In genomic region chr14:35348044-35348380, GRCh38 we compare ENCODE assay signal across 8 cellular contexts. TPM values are rescaled to one million over a fixed set of nuclear protein-coding genes. Genes with fewer than 3 reads are reported as not detected.
DNase-seq lines count a peak whose midpoint lies in the region; ATAC-seq, FAIRE-seq and TF ChIP-seq lines count a peak whose summit lies in the region.
"Not testable (repeated sequence)": the region's sequence is repeated elsewhere in the genome, so short reads cannot be mapped to it uniquely, and the experiment has no call there.

No MANE protein-coding gene starts in this region.

- peaks cover 16% of the 10 kb centered on the region for H3K4me1 ChIP-seq in A549
- peaks cover 16% of the 10 kb centered on the region for H3K4me1 ChIP-seq in Caco-2
- peaks cover 36% of the 10 kb centered on the region for H3K4me1 ChIP-seq in Panc1 (ENCODE audit: control insufficient read depth, insufficient read depth, low read length)
- H3K4me1 ChIP-seq in HepG2 (ENCODE audit: insufficient read depth, low read length): peaks cover 76% of the 10 kb centered on the region
- peaks cover 16 to 22% of the 10 kb centered on the region in 2 donors for H3K4me1 ChIP-seq in neuronal stem cell (ENCODE audit: control insufficient read depth in 2 of 2, insufficient read depth in 1 of 2, low read depth in 1 of 2, low read length in 2 of 2)

- in situ Hi-C loops in Panc1 (cut with HindIII; ENCODE audit: low pct_unique_long_range_greater_than_20kb, low sequenced_read_pairs); HepG2 (cut with HindIII; ENCODE audit: extremely low pct_ligation_motif_present, low pct_unique_long_range_greater_than_20kb): not testable (repeated sequence)

- not testable (repeated sequence) for H3K27me3 ChIP-seq in Caco-2 (replicated peaks; ENCODE audit: control insufficient read depth, insufficient read depth, low read length); Panc1 (ENCODE audit: control insufficient read depth, insufficient read depth, low read length); HepG2 (ENCODE audit: control insufficient read depth in 1 of 2, insufficient read depth in 2 of 2, low read length in 2 of 2); neuronal stem cell (ENCODE audit: control insufficient read depth in 3 of 3, insufficient read depth in 3 of 3, low read depth in 1 of 3, low read length in 3 of 3)

- not testable (repeated sequence) for H3K79me1 ChIP-seq in neuronal stem cell (ENCODE audit: low read depth, low read length)

- POLR2A ChIA-PET in A549 (lab: Yijun Ruan, JAX); Caco-2 (lab: Charles Lee); Panc1 (lab: Charles Lee): not testable (repeated sequence)
- POLR2A ChIA-PET in HepG2 (lab: Yijun Ruan, JAX): interaction anchor here (0.7 to 4.0 kb wide), 21 partner anchors 8 to 478 kb away, joined by 3 to 127 read pairs (median 6); partner anchors contain the start of genes BRMS1L, FAM177A1, NFKBIA and PPP2R3C

- not testable (repeated sequence) for TF ChIP-seq CTCF in A549 (IDR thresholded peaks at IDR 0.05); Caco-2 (IDR thresholded peaks at IDR 0.05; ENCODE audit: insufficient read depth in 1 of 2, low read depth in 1 of 2, low read length in 1 of 2, severe bottlenecking in 1 of 2, unreplicated experiment in 1 of 2); Panc1 (IDR thresholded peaks at IDR 0.05); brain (conservative IDR thresholded peaks at IDR 0.05); HepG2 (CRISPR knock-in tag; IDR thresholded peaks at IDR 0.05); nephron (IDR thresholded peaks at IDR 0.05; ENCODE audit: unreplicated experiment in 3 of 3); type B pancreatic cell (conservative IDR thresholded peaks at IDR 0.05)

- H3K36me3 ChIP-seq in Caco-2 (ENCODE audit: control insufficient read depth, insufficient read depth, low read length); Panc1 (ENCODE audit: control insufficient read depth, insufficient read depth, low read length); HepG2 (replicated peaks in 1 of 2; ENCODE audit: control insufficient read depth in 1 of 2, insufficient read depth in 2 of 2, low read length in 2 of 2); neuronal stem cell (replicated peaks in 1 of 2; ENCODE audit: control insufficient read depth in 2 of 2, insufficient read depth in 2 of 2, low read length in 2 of 2): not testable (repeated sequence)

- H3K79me2 ChIP-seq in HepG2 (ENCODE audit: insufficient read depth, low read length): not testable (repeated sequence)

- not testable (repeated sequence) for BruUV-seq in Caco-2 (replicated peaks; lab: Mats Ljungman, UMichigan); Panc1 (replicated peaks; lab: Mats Ljungman, UMichigan); HepG2 (replicated peaks; lab: Mats Ljungman, UMichigan)

- H2BK120ac ChIP-seq in neuronal stem cell (ENCODE audit: low read depth, low read length): not testable (repeated sequence)

- not testable (repeated sequence) for H3K4me2 ChIP-seq in A549; neuronal stem cell (ENCODE audit: insufficient read depth, low read length, poor library complexity, severe bottlenecking)
- peak overlapping the region; percentile 76 for H3K4me2 ChIP-seq in HepG2 (ENCODE audit: low read depth, low read length)

- H3K27ac ChIP-seq in A549 (peak overlapping the region in 1 of 2 experiments; percentile 54; a peak in 3 of 6 replicates), Panc1 (ENCODE audit: low read length) (peak overlapping the region; percentile 86), HepG2 (ENCODE audit: extremely low read length, insufficient read depth, low read length) (peak overlapping the region; percentile 72)
- not testable (repeated sequence) for H3K27ac ChIP-seq in neuronal stem cell (replicated peaks; ENCODE audit: low read length)

- CTCF ChIA-PET in A549 (lab: Yijun Ruan, JAX) (interaction anchor here (0.6 kb wide), 1 partner anchor 167 kb away, joined by 3 read pairs; no protein-coding TSS in a partner anchor), HepG2 (lab: Yijun Ruan, JAX; ENCODE audit: low intra/inter-chr PET ratio, low total read pairs) (interaction anchor here (1.4 kb wide), 1 partner anchor 37 kb away, joined by 4 read pairs; no protein-coding TSS in a partner anchor)
- CTCF ChIA-PET in Caco-2 (lab: Charles Lee); Panc1 (lab: Charles Lee): not testable (repeated sequence)

- H3K9ac ChIP-seq in HepG2 (ENCODE audit: insufficient read depth, low read depth, low read length): peak overlapping the region; percentile 43
- not testable (repeated sequence) for H3K9ac ChIP-seq in neuronal stem cell (ENCODE audit: low read depth, low read length, poor library complexity)

- not testable (repeated sequence) for H3K36me3 Mint-ChIP-seq in Caco-2 (ENCODE audit: insufficient read depth, unreplicated experiment); brain; nephron (ENCODE audit: low read depth); type B pancreatic cell

- peaks cover 34% of the 10 kb centered on the region for H3K4me1 Mint-ChIP-seq in Caco-2 (ENCODE audit: low read depth, unreplicated experiment)
- H3K4me1 Mint-ChIP-seq in brain: peaks cover 24% of the 10 kb centered on the region
- H3K4me1 Mint-ChIP-seq in nephron: peaks cover 25% of the 10 kb centered on the region
- H3K4me1 Mint-ChIP-seq in type B pancreatic cell (ENCODE audit: unreplicated experiment): peaks cover 25% of the 10 kb centered on the region

- H4K8ac ChIP-seq in neuronal stem cell (ENCODE audit: low read depth, low read length): not testable (repeated sequence)

- not testable (repeated sequence) for TF ChIP-seq POLR2A in A549 (IDR thresholded peaks at IDR 0.05; ENCODE audit: low read length); HepG2 (IDR thresholded peaks at IDR 0.05; ENCODE audit: insufficient read depth in 1 of 2, low read depth in 2 of 2, low read length in 2 of 2)

- not testable (repeated sequence) for H2AFZ ChIP-seq in HepG2 (ENCODE audit: low read length)
- peak overlapping the region; percentile 97 for H2AFZ ChIP-seq in neuronal stem cell (ENCODE audit: low read length)

- not testable (repeated sequence) for ATAC-seq in A549, Panc1, HepG2

- 72% methylated on average over 6 of the region's 6 CpGs for WGBS in A549 (ENCODE audit: missing lambda C conversion rate)
- WGBS in HepG2 (ENCODE audit: low lambda C conversion rate): 6% methylated on average over 6 of the region's 6 CpGs
- no CpG with 5 or more reads among the region's 6 CpGs for WGBS in neuronal stem cell (ENCODE audit: extremely low coverage in 2 of 2, insufficient read length in 2 of 2, insufficient replicate concordance in 1 of 2), 2 donors

- not testable (repeated sequence) for H2BK12ac ChIP-seq in neuronal stem cell (ENCODE audit: low read length)

- not testable (repeated sequence) for H4K91ac ChIP-seq in neuronal stem cell (ENCODE audit: low read depth, low read length, poor library complexity)

- not testable (repeated sequence) for TF ChIP-seq RAD21 in A549 (conservative IDR thresholded peaks at IDR 0.05 in 1 of 2, IDR thresholded peaks at IDR 0.05 in 1 of 2); HepG2 (CRISPR knock-in tag; IDR thresholded peaks at IDR 0.05)

- H2AK5ac ChIP-seq in neuronal stem cell (ENCODE audit: low read depth, low read length): not testable (repeated sequence)

- not testable (repeated sequence) for DNase-seq in A549 (ENCODE audit: low read depth in 1 of 2, low spot score in 1 of 2); Caco-2; Panc1 (ENCODE audit: low read depth, low spot score); HepG2 (ENCODE audit: low spot score); neuronal stem cell (ENCODE audit: low spot score); type B pancreatic cell (ENCODE audit: extremely low spot score, unreplicated experiment)

- not testable (repeated sequence) for TF ChIP-seq EP300 in A549 (IDR thresholded peaks at IDR 0.05); HepG2 (IDR thresholded peaks at IDR 0.05; ENCODE audit: low read depth in 2 of 2, low read length in 2 of 2); HepG2 (CRISPR knock-in tag; IDR thresholded peaks at IDR 0.05; ENCODE audit: borderline replicate concordance)

- H3K4me3 Mint-ChIP-seq in Caco-2 (ENCODE audit: unreplicated experiment) (peak overlapping the region; percentile 38), brain (peak overlapping the region in 1 of 5 experiments; percentile 39)
- not testable (repeated sequence) for H3K4me3 Mint-ChIP-seq in nephron, type B pancreatic cell

- H4K20me1 ChIP-seq in HepG2 (ENCODE audit: insufficient read depth, low read length): not testable (repeated sequence)

- not testable (repeated sequence) for H2BK15ac ChIP-seq in neuronal stem cell (ENCODE audit: low read length)

- not testable (repeated sequence) for H3K27me3 Mint-ChIP-seq in Caco-2 (ENCODE audit: insufficient read depth, unreplicated experiment); brain; nephron (ENCODE audit: low read depth); type B pancreatic cell

- not testable (repeated sequence) for H3K4me3 ChIP-seq in A549; Caco-2 (ENCODE audit: low read depth, low read length); Panc1 (ENCODE audit: low read depth in 2 of 2, low read length in 2 of 2); neuronal stem cell (ENCODE audit: low read length in 2 of 2)
- H3K4me3 ChIP-seq in HepG2 (replicated peaks in 1 of 3; ENCODE audit: insufficient read depth in 1 of 3, low read depth in 2 of 3, low read length in 3 of 3): peak overlapping the region in 2 of 3 experiments; percentile 52 to 69; a peak in 3 of 6 replicates

- not testable (repeated sequence) for H3K9me3 ChIP-seq in A549; Caco-2; Panc1 (ENCODE audit: control insufficient read depth, insufficient read depth, low read depth, low read length); HepG2 (ENCODE audit: low read length); neuronal stem cell (replicated peaks in 1 of 2; ENCODE audit: control insufficient read depth in 2 of 2, insufficient read depth in 1 of 2, low read depth in 1 of 2, low read length in 2 of 2)

- not testable (repeated sequence) for H3K23ac ChIP-seq in neuronal stem cell (ENCODE audit: low read depth, low read length, poor library complexity)

- not testable (repeated sequence) for H3K4ac ChIP-seq in neuronal stem cell (ENCODE audit: low read length)

- not testable (repeated sequence) for FAIRE-seq in A549 (lab: Jason Lieb, UNC); HepG2 (lab: Jason Lieb, UNC)

- H3K18ac ChIP-seq in neuronal stem cell (ENCODE audit: low read length): not testable (repeated sequence)

- intact Hi-C loops in Caco-2 (cut with micrococcal nuclease; ENCODE audit: unreplicated experiment): loop anchor here (1.0 kb wide), 1 partner anchor 15 kb away; no protein-coding TSS in a partner anchor
- intact Hi-C loops in Panc1 (cut with micrococcal nuclease; ENCODE audit: unreplicated experiment); HepG2 (cut with micrococcal nuclease; ENCODE audit: unreplicated experiment): not testable (repeated sequence)

- H3K27ac Mint-ChIP-seq in Caco-2 (ENCODE audit: unreplicated experiment): peak overlapping the region; percentile 78
- H3K27ac Mint-ChIP-seq in brain: peak overlapping the region in 4 of 5 experiments; percentile 30 to 95 (median 34)
- peak overlapping the region; percentile 23 to 63 (median 33) for H3K27ac Mint-ChIP-seq in nephron
- H3K27ac Mint-ChIP-seq in type B pancreatic cell: peak overlapping the region; percentile 84

- not testable (repeated sequence) for H3K9me3 Mint-ChIP-seq in Caco-2 (ENCODE audit: unreplicated experiment); brain; nephron; type B pancreatic cell

- not testable (repeated sequence) for H3K14ac ChIP-seq in neuronal stem cell (ENCODE audit: low read length)

- H2BK5ac ChIP-seq in neuronal stem cell (ENCODE audit: low read length): not testable (repeated sequence)

RNA-seq across cellular contexts. Expression of gene PSMA6, which starts 55.8 kb away (rescaled TPM):
- 321 and 369 TPM in 2 replicates for polyA plus RNA-seq in A549 (2011; rRNA removed)
- 195 and 206 TPM in 2 replicates for polyA plus RNA-seq in A549 (2012; cell fraction: cytosol; rRNA removed)
- polyA plus RNA-seq in A549 (2012; cell fraction: nucleus; rRNA removed): 92.2 and 156 TPM in 2 replicates
- 395 to 409 TPM (median 406 TPM) in 3 replicates for polyA plus RNA-seq in A549 (2017; fragmentation: RNase III; extraction: RNeasy Plus Mini Kit Qiagen cat#74134 plus additional on column Dnase treatment)
- polyA minus RNA-seq in A549 (2011; rRNA and poly(A)+ RNA removed): 86.4 and 111 TPM in 2 replicates
- 246 and 247 TPM in 2 replicates for total RNA-seq in Caco-2 (2022)
- total RNA-seq in Panc1 (2021; ENCODE audit: unreplicated experiment): 197 TPM
- polyA plus RNA-seq in Panc1 (2012; ENCODE audit: insufficient read length): 107 TPM
- polyA plus RNA-seq in brain (ENCODE audit: insufficient read depth, low read depth, low replicate concordance): 183 TPM
- total RNA-seq in HepG2 (2016; rRNA removed; fragmentation: Illumina TruSeq; extraction: Trizol): 1,109 and 1,579 TPM in 2 replicates
- total RNA-seq in HepG2 (2016; cell fraction: cytosol; rRNA removed; fragmentation: Illumina TruSeq; extraction: Trizol; ENCODE audit: low read depth): 1,013 and 1,135 TPM in 2 replicates
- total RNA-seq in HepG2 (2016; cell fraction: insoluble cytoplasmic fraction; rRNA removed; fragmentation: Illumina TruSeq; extraction: Trizol): 1,109 and 1,642 TPM in 2 replicates
- 682 and 685 TPM in 2 replicates for total RNA-seq in HepG2 (2016; cell fraction: membrane; rRNA removed; fragmentation: Illumina TruSeq; extraction: Trizol)
- total RNA-seq in HepG2 (2016; cell fraction: nucleus; rRNA removed; fragmentation: Illumina TruSeq; extraction: Trizol): 388 and 421 TPM in 2 replicates
- polyA plus RNA-seq in HepG2 (2011; rRNA removed): 399 and 525 TPM in 2 replicates
- 367 and 461 TPM in 2 replicates for polyA plus RNA-seq in HepG2 (2011; cell fraction: cytosol; rRNA removed)
- 108 and 120 TPM in 2 replicates for polyA plus RNA-seq in HepG2 (2011; cell fraction: nucleus; rRNA removed)
- 473 and 515 TPM in 2 replicates for polyA plus RNA-seq in HepG2 (2012)
- polyA plus RNA-seq in HepG2 (2016; cell fraction: cytosol; fragmentation: Illumina TruSeq; extraction: Trizol; ENCODE audit: low read depth): 709 and 762 TPM in 2 replicates
- polyA plus RNA-seq in HepG2 (2016; cell fraction: insoluble cytoplasmic fraction; fragmentation: Illumina TruSeq; extraction: Trizol; ENCODE audit: low read depth): 1,270 and 1,369 TPM in 2 replicates
- 468 and 473 TPM in 2 replicates for polyA plus RNA-seq in HepG2 (2016; cell fraction: membrane; fragmentation: Illumina TruSeq; extraction: Trizol; ENCODE audit: low read depth)
- 530 and 538 TPM in 2 replicates for polyA plus RNA-seq in HepG2 (2016; cell fraction: nucleus; fragmentation: Illumina TruSeq; extraction: Trizol; ENCODE audit: insufficient read depth, low read depth)
- 141 and 189 TPM in 2 replicates for polyA minus RNA-seq in HepG2 (2011; rRNA and poly(A)+ RNA removed; ENCODE audit: low replicate concordance)
- polyA minus RNA-seq in HepG2 (2011; cell fraction: cytosol; rRNA and poly(A)+ RNA removed): 181 and 205 TPM in 2 replicates
- 139 and 166 TPM in 2 replicates for polyA minus RNA-seq in HepG2 (2011; cell fraction: nucleus; rRNA and poly(A)+ RNA removed)
- 224 TPM for polyA plus RNA-seq in neuronal stem cell (2013, experiment 1 of 2)
- polyA plus RNA-seq in neuronal stem cell (2013, experiment 2 of 2): 218 TPM
- total RNA-seq in type B pancreatic cell (ENCODE audit: low replicate concordance): 171 and 172 TPM in 2 replicates

RNA-seq across cellular contexts. Expression of gene NFKBIA, which starts 56.5 kb away (rescaled TPM):
- polyA plus RNA-seq in A549 (2011; rRNA removed): 65.0 and 102 TPM in 2 replicates
- 239 and 266 TPM in 2 replicates for polyA plus RNA-seq in A549 (2012; cell fraction: cytosol; rRNA removed)
- polyA plus RNA-seq in A549 (2012; cell fraction: nucleus; rRNA removed): 490 and 573 TPM in 2 replicates
- 101 to 115 TPM (median 103 TPM) in 3 replicates for polyA plus RNA-seq in A549 (2017; fragmentation: RNase III; extraction: RNeasy Plus Mini Kit Qiagen cat#74134 plus additional on column Dnase treatment)
- polyA minus RNA-seq in A549 (2011; rRNA and poly(A)+ RNA removed): 335 and 379 TPM in 2 replicates
- total RNA-seq in Caco-2 (2022): 33.4 and 39.9 TPM in 2 replicates
- total RNA-seq in Panc1 (2021; ENCODE audit: unreplicated experiment): 99.4 TPM
- polyA plus RNA-seq in Panc1 (2012; ENCODE audit: insufficient read length): 121 TPM
- 50.4 TPM for polyA plus RNA-seq in brain (ENCODE audit: insufficient read depth, low read depth, low replicate concordance)
- total RNA-seq in HepG2 (2016; rRNA removed; fragmentation: Illumina TruSeq; extraction: Trizol): 232 and 319 TPM in 2 replicates
- total RNA-seq in HepG2 (2016; cell fraction: cytosol; rRNA removed; fragmentation: Illumina TruSeq; extraction: Trizol; ENCODE audit: low read depth): 103 and 116 TPM in 2 replicates
- total RNA-seq in HepG2 (2016; cell fraction: insoluble cytoplasmic fraction; rRNA removed; fragmentation: Illumina TruSeq; extraction: Trizol): 208 and 321 TPM in 2 replicates
- 196 and 209 TPM in 2 replicates for total RNA-seq in HepG2 (2016; cell fraction: membrane; rRNA removed; fragmentation: Illumina TruSeq; extraction: Trizol)
- total RNA-seq in HepG2 (2016; cell fraction: nucleus; rRNA removed; fragmentation: Illumina TruSeq; extraction: Trizol): 367 and 382 TPM in 2 replicates
- 173 and 197 TPM in 2 replicates for polyA plus RNA-seq in HepG2 (2011; rRNA removed)
- polyA plus RNA-seq in HepG2 (2011; cell fraction: cytosol; rRNA removed): 81.6 and 128 TPM in 2 replicates
- 363 and 589 TPM in 2 replicates for polyA plus RNA-seq in HepG2 (2011; cell fraction: nucleus; rRNA removed)
- 58.7 and 87.8 TPM in 2 replicates for polyA plus RNA-seq in HepG2 (2012)
- polyA plus RNA-seq in HepG2 (2016; cell fraction: cytosol; fragmentation: Illumina TruSeq; extraction: Trizol; ENCODE audit: low read depth): 21.2 and 21.7 TPM in 2 replicates
- polyA plus RNA-seq in HepG2 (2016; cell fraction: insoluble cytoplasmic fraction; fragmentation: Illumina TruSeq; extraction: Trizol; ENCODE audit: low read depth): 160 and 187 TPM in 2 replicates
- 41.5 and 42.6 TPM in 2 replicates for polyA plus RNA-seq in HepG2 (2016; cell fraction: membrane; fragmentation: Illumina TruSeq; extraction: Trizol; ENCODE audit: low read depth)
- polyA plus RNA-seq in HepG2 (2016; cell fraction: nucleus; fragmentation: Illumina TruSeq; extraction: Trizol; ENCODE audit: insufficient read depth, low read depth): 546 and 548 TPM in 2 replicates
- 421 and 666 TPM in 2 replicates for polyA minus RNA-seq in HepG2 (2011; rRNA and poly(A)+ RNA removed; ENCODE audit: low replicate concordance)
- polyA minus RNA-seq in HepG2 (2011; cell fraction: cytosol; rRNA and poly(A)+ RNA removed): 80.5 and 103 TPM in 2 replicates
- polyA minus RNA-seq in HepG2 (2011; cell fraction: nucleus; rRNA and poly(A)+ RNA removed): 421 and 559 TPM in 2 replicates
- polyA plus RNA-seq in neuronal stem cell (2013, experiment 1 of 2): 18.9 TPM
- polyA plus RNA-seq in neuronal stem cell (2013, experiment 2 of 2): 19.1 TPM
- total RNA-seq in type B pancreatic cell (ENCODE audit: low replicate concordance): 63.4 and 132 TPM in 2 replicates

Comparison
In these comparisons a context has a peak if more than half of its experiments do, and no peak if none do; other contexts are left out.
1. H3K27ac Mint-ChIP-seq: peak in every context shown above with its lines; median percentile 84 in type B pancreatic cell; 78 in Caco-2; 34 in brain; 33 in nephron.